In the genomic region with DNA sequence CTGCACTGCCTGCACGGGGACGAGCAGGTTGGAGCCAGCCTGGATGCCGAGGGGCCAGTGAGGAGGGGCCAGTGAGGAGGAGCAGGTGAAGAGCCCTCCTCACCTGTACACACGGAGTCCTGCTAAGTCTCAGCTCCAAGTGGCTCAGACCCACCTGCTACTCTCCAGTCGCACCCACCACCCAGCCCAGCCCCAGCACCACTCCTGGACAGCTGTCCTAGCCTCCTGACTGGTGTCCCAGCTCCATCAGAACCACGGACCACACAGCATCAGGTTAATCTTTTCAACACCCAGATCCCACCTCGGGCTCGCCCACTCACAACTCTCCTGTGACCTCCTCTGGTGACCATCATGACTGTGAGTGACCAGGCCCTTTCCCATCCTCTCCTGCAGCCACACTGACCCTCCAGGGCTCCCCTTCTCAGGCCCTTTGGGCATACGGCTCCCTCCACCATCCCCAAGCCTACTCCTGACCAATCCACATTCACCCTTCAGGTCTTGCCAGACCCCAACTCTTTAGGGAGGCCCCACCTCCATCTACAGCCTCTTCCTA, we compare ENCODE assay signal across 15 cellular contexts. TPM values are rescaled to one million over a fixed set of nuclear protein-coding genes. Genes with fewer than 3 reads are reported as not detected.
DNase-seq lines count a peak whose midpoint lies in the region; ATAC-seq and TF ChIP-seq lines count a peak whose summit lies in the region.
"Had no signal": no experiment of that assay in that cellular context is flagged by ENCODE, and none has a peak within 500 bp of the region (broad histone marks: within the 10 kb centered on the region; RNA-seq: fewer than 3 reads in every experiment).

No MANE protein-coding gene starts in this region.

- H3K36me3 Mint-ChIP-seq in Calu3 (ENCODE audit: insufficient read depth, unreplicated experiment), result no peaks in the 10 kb centered on the region

- DNase-seq in Right ventricle myocardium superior (peak; percentile 35), cardiac septum (ENCODE audit: low spot score) (no peak), mucosa of descending colon (peak in 2 of 3 donors; percentile 27 to 45), transverse colon (no peak), NCI-H1092 (lab: John Stamatoyannopoulos, UW) (no peak), kidney tubule cell (ENCODE audit: low spot score) (no peak), Calu3 (no peak)
- DNase-seq: cortex of kidney; EL; NCI-H1436 treated with DMSO at 0.1 percent for 48 hours; SHP77; stimulated activated CD4-positive, alpha-beta T cell treated with anti-CD3 and anti-CD28 coated beads, Interleukin-12 subunit alpha, Interleukin-12 subunit beta, amount 100 ng/mL, for 4 hours had no signal

- in situ Hi-C loops in transverse colon (cut with MboI; ENCODE audit: low pct_ligation_motif_present in 1 of 4, low pct_unique_long_range_greater_than_20kb in 1 of 4, low sequenced_read_pairs in 3 of 4), result no loop called here

- TF ChIP-seq POLR2A in transverse colon (IDR thresholded peaks at IDR 0.05), result no peak

- BruUV-seq in Calu3 (replicated peaks; lab: Mats Ljungman, UMichigan), result no TSS peak

- H3K36me3 ChIP-seq in mucosa of descending colon (ENCODE audit: low read depth) (no peaks in the 10 kb centered on the region), transverse colon (no peaks in the 10 kb centered on the region)
- H3K36me3 ChIP-seq: WERI-Rb-1 had no signal

- CTCF ChIA-PET in Calu3 (lab: Charles Lee), result interaction anchor here (0.5 to 2.7 kb wide), 6 partner anchors 8 to 134 kb away, joined by 3 to 24 read pairs (median 12); no protein-coding TSS in a partner anchor

- peaks cover 7% of the 10 kb centered on the region for H3K4me1 Mint-ChIP-seq in Calu3 (ENCODE audit: low read depth, unreplicated experiment)

- no peaks in the 10 kb centered on the region for H3K9me3 Mint-ChIP-seq in Calu3 (ENCODE audit: low read depth, unreplicated experiment)

- ATAC-seq in Right ventricle myocardium superior (ENCODE audit: poor library complexity), result no peak
- no peak for ATAC-seq in mucosa of descending colon

- peaks cover 22% of the 10 kb centered on the region for H3K4me1 ChIP-seq in mucosa of descending colon (ENCODE audit: low read depth)
- peaks cover 8 to 32% (median 26%) of the 10 kb centered on the region in 4 donors for H3K4me1 ChIP-seq in transverse colon

- 92% methylated on average over 9 of the region's 9 CpGs; no CpG with 5 or more reads in 1 of the 2 donors for WGBS in transverse colon (ENCODE audit: low coverage in 1 of 2), 2 donors

- no peak overlapping the region for H3K4me3 Mint-ChIP-seq in Calu3 (ENCODE audit: low read depth, unreplicated experiment)

- peaks cover 32% of the 10 kb centered on the region for H3K27me3 Mint-ChIP-seq in Calu3 (ENCODE audit: unreplicated experiment)

- H3K9me3 ChIP-seq in mucosa of descending colon (no peaks in the 10 kb centered on the region), transverse colon (no peaks in the 10 kb centered on the region)

- H3K4me3 ChIP-seq in mucosa of descending colon (no peak overlapping the region), transverse colon (no peak overlapping the region)

- peak overlapping the region; percentile 47 for H3K27ac ChIP-seq in angular gyrus (ENCODE audit: low read depth, low read length)
- H3K27ac ChIP-seq in transverse colon, result peak overlapping the region; percentile 62 to 84 (median 80)

- TF ChIP-seq EP300 in transverse colon (IDR thresholded peaks at IDR 0.05; ENCODE audit: low read depth), result no peak

- intact Hi-C loops in Right ventricle myocardium superior (cut with DNase I) (no loop called here), cardiac septum (cut with DNase I) (no loop called here), mucosa of descending colon (cut with DNase I, micrococcal nuclease) (no loop called here), transverse colon (cut with DNase I; ENCODE audit: low total_unique reads) (no loop called here), Calu3 (cut with micrococcal nuclease; ENCODE audit: unreplicated experiment) (no loop called here)

- H3K27ac Mint-ChIP-seq in Calu3 (ENCODE audit: unreplicated experiment), result no peak overlapping the region

- TF ChIP-seq CTCF in mucosa of descending colon (IDR thresholded peaks at IDR 0.05), result no peak
- TF ChIP-seq CTCF in transverse colon (IDR thresholded peaks at IDR 0.05), result no peak
- TF ChIP-seq CTCF in Calu3 (IDR thresholded peaks at IDR 0.05; ENCODE audit: unreplicated experiment), result no peak

- H3K27me3 ChIP-seq in transverse colon, result no peaks in the 10 kb centered on the region

RNA-seq across cellular contexts. Expression of a gene that starts 13.8 kb away (rescaled TPM):
- total RNA-seq in Right ventricle myocardium superior, result 2.4 TPM
- total RNA-seq in cardiac septum, result 1.7 TPM
- total RNA-seq in mucosa of descending colon, result 10 to 100 TPM in 1 of 3 donors, 1 to 10 TPM in 2; 1.8 to 12.0 (median 3.6) TPM
- 1 to 10 TPM in 3 of 4 donors, under 1 TPM in 1; 0.75 to 2.2 (median 1.7) TPM for total RNA-seq in transverse colon
- 0.15 TPM in 1 of 2 replicates, not detected in the other for total RNA-seq in Calu3 (2022)
- total RNA-seq: fibroblast of villous mesenchyme had no signal

RNA-seq across cellular contexts. Expression of a gene that starts 21.0 kb away (rescaled TPM):
- total RNA-seq in Right ventricle myocardium superior (not detected), cardiac septum (0.27 TPM), mucosa of descending colon (1 to 10 TPM; 1.1 to 1.5 (median 1.3) TPM), transverse colon (1 to 10 TPM in 1 of 4 donors, under 1 TPM in 1, not detected in 2; 0.95 to 1.2 TPM), Calu3 (2022) (0.92 and 1.3 TPM in 2 replicates)
- total RNA-seq: fibroblast of villous mesenchyme had no signal

RNA-seq across cellular contexts. Expression of a gene that starts 45.7 kb away (rescaled TPM):
- not detected for total RNA-seq in Right ventricle myocardium superior
- 0.27 TPM for total RNA-seq in cardiac septum
- total RNA-seq in mucosa of descending colon, result under 1 TPM in 1 of 3 donors, not detected in 2; 0.90 TPM
- total RNA-seq in transverse colon, result 1 to 10 TPM in 1 of 4 donors, under 1 TPM in 1, not detected in 2; 0.64 to 1.2 TPM
- total RNA-seq in Calu3 (2022), result not detected in 2 replicates
- total RNA-seq: fibroblast of villous mesenchyme had no signal

Comparison
In these comparisons a context has a peak if more than half of its experiments do, and no peak if none do; other contexts are left out.
1. DNase-seq: peak in Right ventricle myocardium superior (single experiment) and mucosa of descending colon (2 of 3); none in cardiac septum (single experiment), transverse colon (single experiment), NCI-H1092 (single experiment), kidney tubule cell (single experiment) and Calu3 (single experiment).